Comparison of ENCODE assay signal across 8 cellular contexts in the genomic region with DNA sequence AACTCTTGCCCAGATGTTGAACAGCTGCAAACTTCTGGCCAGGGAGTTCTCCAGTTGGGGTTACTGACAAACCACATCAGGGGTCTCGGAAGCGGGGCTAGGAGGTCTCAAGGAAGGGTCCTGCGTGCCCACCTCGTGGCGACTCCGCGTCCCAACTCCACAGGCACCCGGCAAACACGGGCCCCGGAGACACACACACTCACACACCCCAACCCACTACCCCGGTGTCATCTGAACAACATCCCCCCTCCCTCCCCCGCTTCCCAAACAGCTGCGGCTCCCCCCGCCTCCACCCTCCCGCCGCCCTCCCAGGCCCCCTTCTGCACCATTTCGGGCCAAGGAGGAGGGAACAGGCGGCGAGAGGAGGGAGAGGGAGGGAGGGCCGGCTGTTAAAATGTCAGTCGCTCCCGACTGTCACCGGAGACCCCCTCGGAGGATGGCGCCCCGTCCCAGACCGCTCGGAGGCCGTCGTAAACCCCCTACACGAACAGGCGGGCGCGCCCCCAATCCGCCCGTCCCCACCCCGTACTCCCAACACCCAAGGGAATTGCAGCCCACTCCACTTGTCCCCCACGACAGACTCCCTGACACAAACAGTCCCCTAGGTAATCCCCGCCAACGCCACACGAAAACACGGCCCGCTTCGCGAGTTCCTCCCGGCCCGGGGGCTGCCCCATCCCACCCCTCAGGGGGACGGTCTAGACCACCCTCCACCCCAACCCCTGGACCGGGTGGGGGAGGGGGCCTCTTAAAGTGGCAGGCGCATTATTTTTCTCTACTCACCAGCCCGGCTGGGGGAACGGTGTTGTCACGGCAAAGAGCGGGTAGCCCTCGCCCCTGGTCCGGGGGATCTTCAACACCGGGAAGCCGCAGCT. TPM values are rescaled to one million over a fixed set of nuclear protein-coding genes. Genes with fewer than 3 reads are reported as not detected.
DNase-seq lines count a peak whose midpoint lies in the region; TF ChIP-seq lines count a peak whose summit lies in the region.

No MANE protein-coding gene starts in this region.

- peaks cover 47% of the 10 kb centered on the region for H4K20me1 ChIP-seq in osteoblast (ENCODE audit: insufficient read depth, low read length)

- H3K4me1 ChIP-seq in osteoblast (ENCODE audit: insufficient read depth, low read length) = peaks cover 69% of the 10 kb centered on the region

- H3K9me3 ChIP-seq in osteoblast (ENCODE audit: low read depth, low read length) = no peaks in the 10 kb centered on the region

- H3K4me2 ChIP-seq in osteoblast (ENCODE audit: insufficient read depth, low read length) = peak overlapping the region; percentile 92

- DNase-seq in NCI-H446 (lab: John Stamatoyannopoulos, UW) (peak; percentile 33 to 35), NCI-H446 treated with DMSO at 0.1 percent for 48 hours (lab: John Stamatoyannopoulos, UW) (no peak), NCI-H2171 (lab: John Stamatoyannopoulos, UW) (peak; percentile 72), globus pallidus (ENCODE audit: low spot score) (peak; percentile 78), osteoblast (ENCODE audit: insufficient read length, low spot score, missing footprints) (peak; percentile 89), AG20443 (ENCODE audit: low spot score) (no peak), GF-D8 (lab: John Stamatoyannopoulos, UW) (no peak)
- peak; percentile 45 for DNase-seq in activated gamma-delta T cell treated with anti-CD3 and anti-CD28 coated beads, Interleukin-2, amount 50 U/mL, for 16 hours (ENCODE audit: low read depth)

- H3K79me2 ChIP-seq in osteoblast (ENCODE audit: insufficient read depth, low read length) = peaks cover 57% of the 10 kb centered on the region

- H3K27me3 ChIP-seq in osteoblast (ENCODE audit: insufficient read depth, low read length) = no peaks in the 10 kb centered on the region

- H3K4me3 ChIP-seq in osteoblast (ENCODE audit: insufficient read depth, low read length) = peak overlapping the region; percentile 98

- no peak for TF ChIP-seq CTCF in osteoblast (IDR thresholded peaks at IDR 0.05; ENCODE audit: extremely low read depth, low read depth, low read length)

- H3K36me3 ChIP-seq in osteoblast (ENCODE audit: insufficient read depth, low read length) = peaks cover 3% of the 10 kb centered on the region

- H3K27ac ChIP-seq in osteoblast (ENCODE audit: low read depth, low read length) = peak overlapping the region; percentile 100

- H2AFZ ChIP-seq in osteoblast (ENCODE audit: low read length) = no peak overlapping the region

RNA-seq across cellular contexts. Expression of a gene that starts 0.6 kb away (rescaled TPM):
- total RNA-seq in osteoblast = 12.4 and 14.1 TPM in 2 replicates

Comparison
In these comparisons a context has a peak if more than half of its experiments do, and no peak if none do; other contexts are left out.
1. DNase-seq: peak in NCI-H446 (2 of 2), NCI-H2171 (single experiment), activated gamma-delta T cell treated with anti-CD3 and anti-CD28 coated beads, Interleukin-2, amount 50 U/mL, for 16 hours (single experiment), globus pallidus (single experiment) and osteoblast (single experiment); none in NCI-H446 treated with DMSO at 0.1 percent for 48 hours (single experiment), AG20443 (single experiment) and GF-D8 (single experiment).